13 cellular contexts compared by ENCODE assay signal in the genomic region with DNA sequence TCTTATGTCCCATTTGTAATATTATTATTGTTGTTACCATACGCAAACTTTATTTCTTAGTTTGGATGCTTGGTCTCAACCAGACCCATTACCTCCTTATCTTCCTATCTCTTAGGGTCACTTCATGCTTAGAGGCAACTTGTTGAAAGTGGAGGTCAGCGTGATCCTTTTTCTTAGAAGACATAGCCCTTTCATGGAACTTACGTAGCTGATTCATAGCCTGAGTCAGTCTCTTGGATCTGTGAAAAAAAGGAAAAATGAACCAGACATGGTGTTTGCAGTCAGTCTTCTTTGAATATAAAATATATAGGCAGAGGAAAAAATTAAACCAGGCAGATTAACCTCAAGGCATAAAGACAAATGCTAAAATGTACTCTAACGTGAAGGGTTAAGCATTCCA.
"Had no signal": no experiment of that assay in that cellular context is flagged by ENCODE, and none has a peak within 500 bp of the region (broad histone marks: within the 10 kb centered on the region; RNA-seq: fewer than 3 reads in every experiment).

No MANE protein-coding gene starts in this region.

- H3K4me1 ChIP-seq: right lobe of liver had no signal

- H3K9me3 ChIP-seq: right lobe of liver had no signal

- H3K4me3 ChIP-seq: cardiac muscle cell, dorsolateral prefrontal cortex, right lobe of liver had no signal

- H3K27me3 ChIP-seq: cardiac muscle cell, dorsolateral prefrontal cortex, right lobe of liver had no signal

- H3K36me3 ChIP-seq: cardiac muscle cell, right lobe of liver had no signal

- ATAC-seq: activated CD8-positive, alpha-beta T cell treated with anti-CD3 and anti-CD28 coated beads, Interleukin-2, amount 10 ng/mL, durations not matched to agents 7 days and 5 days; right lobe of liver; stimulated activated naive CD8-positive, alpha-beta T cell treated with anti-CD3 and anti-CD28 coated beads, Interleukin-15, amount 100 ng/mL, for 72 hours had no signal

- DNase-seq: activated B cell treated with CpG ODN at 0.5 μM for 24 hours; activated CD4-positive, alpha-beta T cell treated with anti-CD3 and anti-CD28 coated beads for 48 hours; activated CD8-positive, alpha-beta memory T cell treated with anti-CD3 and anti-CD28 coated beads, Interleukin-2, amount 50 U/mL, for 4 hours; activated CD8-positive, alpha-beta T cell treated with anti-CD3 and anti-CD28 coated beads, Interleukin-2, amount 10 ng/mL, durations not matched to agents 7 days and 5 days; activated gamma-delta T cell treated with Interleukin-2 at 50 U/mL for 16 hours; anterior cingulate cortex; dorsolateral prefrontal cortex; endodermal cell; glutamatergic neuron; right lobe of liver; stimulated activated CD4-positive, alpha-beta T cell treated with anti-CD3 and anti-CD28 coated beads, Interleukin-1b, Interleukin-23, amount 100 ng/mL, for 48 hours; stimulated activated naive CD8-positive, alpha-beta T cell treated with anti-CD3 and anti-CD28 coated beads, Interleukin-15, amount 100 ng/mL, for 72 hours had no signal
